9 cellular contexts compared by ENCODE assay signal in genomic region chr3:46930945-46931403, GRCh38. TPM values are rescaled to one million over a fixed set of nuclear protein-coding genes. Genes with fewer than 3 reads are reported as not detected.
A peak's percentile ranks its signal among the peaks of the same experiment; 100 is the strongest.
DNase-seq lines count a peak whose midpoint lies in the region; ATAC-seq and TF ChIP-seq lines count a peak whose summit lies in the region.
"Had no signal": no experiment of that assay in that cellular context is flagged by ENCODE, and none has a peak within 500 bp of the region (broad histone marks: within the 10 kb centered on the region; RNA-seq: fewer than 3 reads in every experiment).

No MANE protein-coding gene starts in this region.

- H3K4me1 ChIP-seq in esophagus squamous epithelium, result peaks cover 87 to 100% (median 99%) of the 10 kb centered on the region in 3 donors

- no peak for TF ChIP-seq POLR2A in esophagus squamous epithelium (IDR thresholded peaks at IDR 0.05)

- CTCF ChIA-PET in RWPE1 (lab: Yijun Ruan, JAX), result no interaction called here

- H3K36me3 ChIP-seq in esophagus squamous epithelium, result peaks cover 0 to 21% (median 0%) of the 10 kb centered on the region in 3 donors

- no peaks in the 10 kb centered on the region for H3K27me3 ChIP-seq in esophagus squamous epithelium
- H3K27me3 ChIP-seq: SJSA1 had no signal

- H3K27ac ChIP-seq in RWPE1, result peak overlapping the region; percentile 60
- peak overlapping the region; percentile 82 to 94 (median 86) for H3K27ac ChIP-seq in esophagus squamous epithelium
- H3K27ac ChIP-seq: SJSA1 had no signal

- POLR2A ChIA-PET in RWPE1 (lab: Yijun Ruan, JAX; ENCODE audit: low non-redundant PET), result interaction anchor here (0.6 kb wide), 1 partner anchor 38 kb away, joined by 3 read pairs; no protein-coding TSS in a partner anchor

- peaks cover 34% of the 10 kb centered on the region for H3K4me1 Mint-ChIP-seq in progenitor cell of endocrine pancreas (ENCODE audit: low read depth)

- H3K27me3 Mint-ChIP-seq in progenitor cell of endocrine pancreas, result no peaks in the 10 kb centered on the region

- H3K4me3 ChIP-seq in esophagus squamous epithelium, result no peak overlapping the region
- H3K4me3 ChIP-seq: SJSA1 had no signal

- WGBS in esophagus squamous epithelium, 2 donors, result 27 to 53% methylated on average over 3 of the region's 3 CpGs

- no peak overlapping the region for H3K4me3 Mint-ChIP-seq in progenitor cell of endocrine pancreas (ENCODE audit: low read depth)

- intact Hi-C loops in esophagus squamous epithelium (cut with DNase I), result no loop called here

- DNase-seq in COLO829 (ENCODE audit: low spot score), result peak; percentile 41
- DNase-seq in RWPE1 (ENCODE audit: low spot score), result no peak
- DNase-seq in esophagus squamous epithelium (lab: John Stamatoyannopoulos, UW), result no peak
- no peak for DNase-seq in progenitor cell of endocrine pancreas (ENCODE audit: low spot score, unreplicated experiment)
- DNase-seq in cerebellar nuclear complex (lab: John Stamatoyannopoulos, UW), result no peak
- DNase-seq in HuH-7 (ENCODE audit: low spot score), result no peak
- DNase-seq in AG20443 (ENCODE audit: low spot score), result no peak

- H3K9me3 ChIP-seq in esophagus squamous epithelium, result no peaks in the 10 kb centered on the region
- H3K9me3 ChIP-seq: SJSA1 had no signal

- H3K27ac Mint-ChIP-seq in progenitor cell of endocrine pancreas, result peak overlapping the region; percentile 79

- peaks cover 4% of the 10 kb centered on the region for H3K9me3 Mint-ChIP-seq in progenitor cell of endocrine pancreas (ENCODE audit: low read depth)

- peaks cover 16% of the 10 kb centered on the region for H3K36me3 Mint-ChIP-seq in progenitor cell of endocrine pancreas (ENCODE audit: insufficient read depth)

- TF ChIP-seq CTCF in RWPE1 (conservative IDR thresholded peaks at IDR 0.05; ENCODE audit: low read depth) (no peak), esophagus squamous epithelium (IDR thresholded peaks at IDR 0.05) (no peak), progenitor cell of endocrine pancreas (IDR thresholded peaks at IDR 0.05; ENCODE audit: unreplicated experiment) (no peak)

- no peak for ATAC-seq in HG03354 (IDR thresholded peaks at IDR 0.05; ENCODE audit: poor library complexity, severe bottlenecking, unreplicated experiment)

RNA-seq across cellular contexts. Expression of gene CCDC12, which starts 45.6 kb away (rescaled TPM):
- total RNA-seq in esophagus squamous epithelium (10 to 100 TPM; 55.5 to 87.5 (median 67.5) TPM), progenitor cell of endocrine pancreas (62.3 and 64.3 TPM in 2 replicates)

RNA-seq across cellular contexts. Expression of gene NBEAL2, which starts 48.5 kb away (rescaled TPM):
- total RNA-seq in esophagus squamous epithelium, result 100 to 1,000 TPM; 128 to 297 (median 185) TPM
- 292 and 320 TPM in 2 replicates for total RNA-seq in progenitor cell of endocrine pancreas

RNA-seq across cellular contexts. Expression of gene PTH1R, which starts 53.5 kb away (rescaled TPM):
- 1 to 10 TPM in 3 of 4 donors, under 1 TPM in 1; 0.40 to 1.9 (median 1.5) TPM for total RNA-seq in esophagus squamous epithelium
- 0.26 and 0.40 TPM in 2 replicates for total RNA-seq in progenitor cell of endocrine pancreas
- total RNA-seq: SJSA1 had no signal
